Comparison of ENCODE assay signal across 19 cellular contexts in genomic region chr7:70035955-70036354, GRCh38.
DNase-seq lines count a peak whose midpoint lies in the region; ATAC-seq and TF ChIP-seq lines count a peak whose summit lies in the region.
"Had no signal": no experiment of that assay in that cellular context is flagged by ENCODE, and none has a peak within 500 bp of the region (broad histone marks: within the 10 kb centered on the region; RNA-seq: fewer than 3 reads in every experiment).

No MANE protein-coding gene starts in this region.

- no peak overlapping the region for H3K4me2 ChIP-seq in GM23338
- H3K4me2 ChIP-seq: BLaER1 had no signal

- H3F3A ChIP-seq in GM23338 (replicated peaks; ENCODE audit: low read depth), result no peaks in the 10 kb centered on the region

- TF ChIP-seq CTCF in GM10248 (IDR thresholded peaks at IDR 0.05; ENCODE audit: control extremely low read depth, extremely low read depth, low read depth, missing control alignments) (peak; percentile 0), GM23338 (conservative IDR thresholded peaks at IDR 0.05; ENCODE audit: low read depth in 2 of 2) (no peak), RWPE1 (conservative IDR thresholded peaks at IDR 0.05; ENCODE audit: low read depth) (no peak)

- no peaks in the 10 kb centered on the region for H3K9me3 Mint-ChIP-seq in GM23338
- peaks cover 3% of the 10 kb centered on the region for H3K9me3 Mint-ChIP-seq in activated T-cell treated with anti-CD3 and anti-CD28 coated beads, Interleukin-2, amount 50 U/mL, for 4 hours
- H3K9me3 Mint-ChIP-seq: CD8-positive, alpha-beta T cell; H9 had no signal

- CTCF ChIA-PET in GM10248 (lab: Yijun Ruan, JAX) (interaction anchor here (0.9 to 2.6 kb wide), 9 partner anchors 10 to 315 kb away, joined by 3 to 8 read pairs (median 3); no protein-coding TSS in a partner anchor), RWPE1 (lab: Yijun Ruan, JAX) (interaction anchor here (0.6 to 1.1 kb wide), 4 partner anchors 13 to 1762 kb away, joined by 3 to 6 read pairs (median 4); no protein-coding TSS in a partner anchor)

- no peaks in the 10 kb centered on the region for H3K9me2 ChIP-seq in GM23338 (ENCODE audit: insufficient read depth)

- no peak overlapping the region for H3K4me3 Mint-ChIP-seq in GM23338
- H3K4me3 Mint-ChIP-seq in activated T-cell treated with anti-CD3 and anti-CD28 coated beads, Interleukin-2, amount 50 U/mL, for 4 hours, result no peak overlapping the region
- H3K4me3 Mint-ChIP-seq: B cell; CD4-positive, CD25-positive, alpha-beta regulatory T cell; CD8-positive, alpha-beta T cell; H9; HFFc6 had no signal

- no peaks in the 10 kb centered on the region for H3K36me3 ChIP-seq in GM23338 (ENCODE audit: insufficient read depth)
- H3K36me3 ChIP-seq: BLaER1 had no signal

- peaks cover 25% of the 10 kb centered on the region for H3K4me1 ChIP-seq in GM23338 (ENCODE audit: insufficient read depth)
- H3K4me1 ChIP-seq: Caco-2 had no signal

- peaks cover 4% of the 10 kb centered on the region for H3K27me3 Mint-ChIP-seq in GM23338 (ENCODE audit: insufficient read depth, low read depth, poor library complexity)
- no peaks in the 10 kb centered on the region for H3K27me3 Mint-ChIP-seq in activated T-cell treated with anti-CD3 and anti-CD28 coated beads, Interleukin-2, amount 50 U/mL, for 4 hours (ENCODE audit: low read depth)
- H3K27me3 Mint-ChIP-seq: B cell; CD4-positive, CD25-positive, alpha-beta regulatory T cell had no signal

- H2AFZ ChIP-seq in GM23338, result no peak overlapping the region
- H2AFZ ChIP-seq: GM23248 had no signal

- no peak overlapping the region for H3K27ac Mint-ChIP-seq in GM23338
- H3K27ac Mint-ChIP-seq: B cell; CD4-positive, CD25-positive, alpha-beta regulatory T cell; CD8-positive, alpha-beta T cell; HFFc6 had no signal

- POLR2A ChIA-PET in GM10248 (lab: Yijun Ruan, JAX), result no interaction called here
- POLR2A ChIA-PET in RWPE1 (lab: Yijun Ruan, JAX; ENCODE audit: low non-redundant PET), result no interaction called here

- no peaks in the 10 kb centered on the region for H3K36me3 Mint-ChIP-seq in GM23338 (ENCODE audit: low read depth)
- no peaks in the 10 kb centered on the region for H3K36me3 Mint-ChIP-seq in activated T-cell treated with anti-CD3 and anti-CD28 coated beads, Interleukin-2, amount 50 U/mL, for 4 hours (ENCODE audit: insufficient read depth)
- H3K36me3 Mint-ChIP-seq: CD4-positive, CD25-positive, alpha-beta regulatory T cell; CD8-positive, alpha-beta T cell had no signal

- peak; percentile 47; the same call in 2 of the 3 replicates for ATAC-seq in GM23338
- no peak for ATAC-seq in activated T-cell treated with anti-CD3 and anti-CD28 coated beads, Interleukin-2, amount 50 U/mL, for 4 hours
- ATAC-seq: CD8-positive, alpha-beta T cell; GM12878; HCT116 had no signal

- H4K20me1 ChIP-seq in GM23338 (replicated peaks; ENCODE audit: insufficient read depth), result no peaks in the 10 kb centered on the region

- no peak overlapping the region for H3K4me3 ChIP-seq in GM23338
- H3K4me3 ChIP-seq: BLaER1, GM12878, GM23248 had no signal

- H3K27ac ChIP-seq in GM23338 (ENCODE audit: low read depth) (no peak overlapping the region), RWPE1 (no peak overlapping the region)
- H3K27ac ChIP-seq: BLaER1, C4-2B, GM23248 had no signal

- no peaks in the 10 kb centered on the region for H3K79me2 ChIP-seq in GM23338 (replicated peaks; ENCODE audit: insufficient read depth)

- no peak for DNase-seq in GM10248 (ENCODE audit: extremely low spot score)
- DNase-seq in GM23338 (ENCODE audit: low spot score), result no peak
- DNase-seq in RPMI8226, result peak; percentile 23
- DNase-seq in RWPE1 (ENCODE audit: low spot score), result no peak
- DNase-seq in activated T-cell treated with anti-CD3 and anti-CD28 coated beads, Interleukin-2, amount 50 U/mL, for 4 hours, result no peak
- DNase-seq in AG20443 (ENCODE audit: low spot score), result no peak
- DNase-seq: Caco-2; CD4-positive, CD25-positive, alpha-beta regulatory T cell; CD8-positive, alpha-beta T cell; DMS153; DND-41; H9; HFFc6 had no signal

- no peaks in the 10 kb centered on the region for H3K27me3 ChIP-seq in GM23338 (ENCODE audit: insufficient read depth)
- H3K27me3 ChIP-seq: BLaER1 had no signal

- H3K4me1 Mint-ChIP-seq in GM23338, result peaks cover 36% of the 10 kb centered on the region
- no peaks in the 10 kb centered on the region for H3K4me1 Mint-ChIP-seq in activated T-cell treated with anti-CD3 and anti-CD28 coated beads, Interleukin-2, amount 50 U/mL, for 4 hours (ENCODE audit: low read depth)
- H3K4me1 Mint-ChIP-seq: CD4-positive, CD25-positive, alpha-beta regulatory T cell had no signal

TF ChIP-seq in GM23338, 12 proteins besides CTCF, POLR2A, EP300 and RAD21 (continues in another document):
- TF ChIP-seq NANOG (IDR thresholded peaks at IDR 0.05; ENCODE audit: borderline replicate concordance), result no peak
- TF ChIP-seq ZNF462 (CRISPR knock-in tag; IDR thresholded peaks at IDR 0.05), result no peak
- no peak for TF ChIP-seq JUNB (IDR thresholded peaks at IDR 0.05; ENCODE audit: unreplicated experiment)
- TF ChIP-seq ZNF114 (CRISPR knock-in tag; IDR thresholded peaks at IDR 0.05), result no peak
- TF ChIP-seq EZH2 (IDR thresholded peaks at IDR 0.05; ENCODE audit: low read depth, unreplicated experiment), result no peak
- no peak for TF ChIP-seq CREB1 (CRISPR knock-in tag; IDR thresholded peaks at IDR 0.05; ENCODE audit: low read depth)
- TF ChIP-seq EZH2phosphoT487 (IDR thresholded peaks at IDR 0.05; ENCODE audit: unreplicated experiment), result no peak
- TF ChIP-seq STAT1 (IDR thresholded peaks at IDR 0.05; ENCODE audit: unreplicated experiment), result no peak
